ENCODE assay signal across 8 cellular contexts in genomic region chr5:43042176-43042625, GRCh38. TPM values are rescaled to one million over a fixed set of nuclear protein-coding genes. Genes with fewer than 3 reads are reported as not detected.
A peak's percentile ranks its signal among the peaks of the same experiment; 100 is the strongest.
DNase-seq lines count a peak whose midpoint lies in the region; ATAC-seq, FAIRE-seq and TF ChIP-seq lines count a peak whose summit lies in the region.

No MANE protein-coding gene starts in this region.

- TF ChIP-seq POLR2A in H1 (IDR thresholded peaks at IDR 0.05; ENCODE audit: control extremely low read depth in 1 of 2, low read depth in 2 of 2, low read length in 2 of 2) = no peak

- H3K14ac ChIP-seq in H1 (ENCODE audit: insufficient read length) = no peak overlapping the region

- no peaks in the 10 kb centered on the region; the same call in 1 of the 2 replicates for H3K79me1 ChIP-seq in H1 (ENCODE audit: low read depth, low read length)

- H3K23me2 ChIP-seq in H1 (ENCODE audit: low read depth, low read length) = no peaks in the 10 kb centered on the region; the same call in 1 of the 2 replicates

- peaks cover 60 to 93% (median 80%) of the 10 kb centered on the region in 4 experiments for H3K27me3 ChIP-seq in H1 (replicated peaks in 1 of 4; ENCODE audit: control insufficient read depth in 3 of 4, extremely low read depth in 1 of 4, insufficient read depth in 3 of 4, low read length in 3 of 4)

- no peak overlapping the region for H2BK5ac ChIP-seq in H1 (ENCODE audit: low read depth, low read length)

- ATAC-seq in GM18873 (IDR thresholded peaks at IDR 0.05; ENCODE audit: low FRiP score, unreplicated experiment) = peak; percentile 22
- peak; percentile 28 for ATAC-seq in HG03159 (IDR thresholded peaks at IDR 0.05; ENCODE audit: unreplicated experiment)
- peak; percentile 50 for ATAC-seq in mucosa of descending colon

- H3K36me3 Mint-ChIP-seq in activated CD4-positive, alpha-beta memory T cell treated with anti-CD3 and anti-CD28 coated beads, Interleukin-2, amount 10 ng/mL, durations not matched to agents 7 days and 5 days (ENCODE audit: low read depth) = peaks cover 43% of the 10 kb centered on the region

- H3K4me1 Mint-ChIP-seq in activated CD4-positive, alpha-beta memory T cell treated with anti-CD3 and anti-CD28 coated beads, Interleukin-2, amount 10 ng/mL, durations not matched to agents 7 days and 5 days = peaks cover 32% of the 10 kb centered on the region

- no peak overlapping the region for H3K18ac ChIP-seq in H1 (ENCODE audit: extremely low read depth, low read length)

- no peaks in the 10 kb centered on the region for H3K9me3 ChIP-seq in H1 (ENCODE audit: insufficient read depth in 2 of 2, low read depth in 1 of 2, low read length in 1 of 2)
- H3K9me3 ChIP-seq in mucosa of descending colon = no peaks in the 10 kb centered on the region

- H2BK20ac ChIP-seq in H1 (ENCODE audit: low read length) = no peak overlapping the region

- no peak for TF ChIP-seq EP300 in H1 (IDR thresholded peaks at IDR 0.05; ENCODE audit: borderline replicate concordance in 1 of 2, low read depth in 2 of 2, low read length in 2 of 2)

- no peak overlapping the region for H2AK5ac ChIP-seq in H1 (ENCODE audit: low read depth, low read length)

- 0% methylated on average over 39 of the region's 44 CpGs; no CpG with 5 or more reads in 1 of the 2 experiments for WGBS in H1 (ENCODE audit: extremely low coverage in 1 of 2, insufficient coverage in 1 of 2, insufficient read length in 1 of 2, insufficient replicate concordance in 2 of 2, low coverage in 1 of 2, low lambda C conversion rate in 2 of 2, missing lambda C conversion rate in 1 of 2), 2 experiments

- no peak overlapping the region for H3K27ac ChIP-seq in H1 (ENCODE audit: low read depth, low read length)

- H3K36me3 ChIP-seq in H1 (ENCODE audit: control insufficient read depth in 2 of 4, insufficient read depth in 4 of 4, low read length in 3 of 4) = no peaks in the 10 kb centered on the region
- no peaks in the 10 kb centered on the region for H3K36me3 ChIP-seq in mucosa of descending colon (ENCODE audit: low read depth)

- H3K4me2 ChIP-seq in H1 (ENCODE audit: insufficient read depth in 1 of 2, low read depth in 2 of 2, low read length in 2 of 2) = peak overlapping the region; percentile 72 to 84

- no peak overlapping the region for H3K23ac ChIP-seq in H1 (ENCODE audit: insufficient read length)

- H4K91ac ChIP-seq in H1 (replicated peaks; ENCODE audit: insufficient read length, low read length) = no peak overlapping the region

- intact Hi-C loops in mucosa of descending colon (cut with DNase I, micrococcal nuclease) = loop anchor here in 1 of 2 donors (5.0 kb wide), 1 partner anchor 45 kb away; no protein-coding TSS in a partner anchor

- no peak for FAIRE-seq in H1 (lab: Jason Lieb, UNC)

- H3K4me3 Mint-ChIP-seq in activated CD4-positive, alpha-beta memory T cell treated with anti-CD3 and anti-CD28 coated beads, Interleukin-2, amount 10 ng/mL, durations not matched to agents 7 days and 5 days = peak overlapping the region; percentile 97

- H2BK12ac ChIP-seq in H1 (ENCODE audit: low read depth, low read length) = no peak overlapping the region; the same call in 1 of the 2 replicates

- CTCF ChIA-PET in activated CD4-positive, alpha-beta memory T cell treated with anti-CD3 and anti-CD28 coated beads, Interleukin-2, amount 10 ng/mL, durations not matched to agents 7 days and 5 days (lab: Charles Lee) = interaction anchor here (0.6 to 4.4 kb wide), 14 partner anchors 23 to 442 kb away, joined by 3 to 100 read pairs (median 20); partner anchors contain the start of genes HMGCS1, TMEM267 and ZNF131
- CTCF ChIA-PET in H1 (lab: Charles Lee; ENCODE audit: partially characterized antibody) = interaction anchor here (0.6 to 2.8 kb wide), 17 partner anchors 9 to 872 kb away, joined by 3 to 23 read pairs (median 5); no protein-coding TSS in a partner anchor

- H2BK15ac ChIP-seq in H1 (ENCODE audit: low read length) = no peak overlapping the region; the same call in 1 of the 2 replicates

- no peak overlapping the region for H4K8ac ChIP-seq in H1 (ENCODE audit: extremely low read depth, insufficient read depth, low read length)

- no peak for TF ChIP-seq RAD21 in H1 (IDR thresholded peaks at IDR 0.05 in 1 of 2, conservative IDR thresholded peaks at IDR 0.05 in 1 of 2; ENCODE audit: low read depth in 2 of 2, low read length in 2 of 2)

- DNase-seq in AG10803 (ENCODE audit: low read depth) (peak; percentile 78), NCI-H524 (lab: John Stamatoyannopoulos, UW) (peak; percentile 64 to 78), H1 (ENCODE audit: low read depth in 1 of 2, low spot score in 2 of 2) (peak in 1 of 2 experiments; percentile 79), mucosa of descending colon (peak; percentile 71 to 90 (median 81))
- peak; percentile 90 for DNase-seq in activated CD4-positive, alpha-beta memory T cell treated with anti-CD3 and anti-CD28 coated beads, Interleukin-2, amount 10 ng/mL, durations not matched to agents 7 days and 5 days
- peak; percentile 47 for DNase-seq in stimulated activated CD8-positive, alpha-beta memory T cell treated with anti-CD3 and anti-CD28 coated beads, Interleukin-7, amount 100 ng/mL, for 24 hours (ENCODE audit: low read depth)

- H3K79me2 ChIP-seq in H1 (ENCODE audit: control insufficient read depth in 1 of 2, insufficient read depth in 2 of 2, low read length in 2 of 2) = no peaks in the 10 kb centered on the region

- H3K9ac ChIP-seq in H1 (replicated peaks in 1 of 4; ENCODE audit: extremely low read depth in 1 of 4, low read depth in 3 of 4, low read length in 3 of 4) = no peak overlapping the region; a peak in 2 of 7 replicates

- TF ChIP-seq CTCF in AG10803 (conservative IDR thresholded peaks at IDR 0.05; ENCODE audit: low read length) (no peak; the same call in none of the 2 replicates), H1 (IDR thresholded peaks at IDR 0.05; ENCODE audit: control extremely low read depth in 1 of 3, insufficient read depth in 1 of 3, low read depth in 1 of 3, low read length in 3 of 3) (peak in 2 of 3 experiments; percentile 9 to 10; a peak in 1 of 4 replicates), mucosa of descending colon (IDR thresholded peaks at IDR 0.05) (no peak)

- POLR2A ChIA-PET in activated CD4-positive, alpha-beta memory T cell treated with anti-CD3 and anti-CD28 coated beads, Interleukin-2, amount 10 ng/mL, durations not matched to agents 7 days and 5 days (lab: Charles Lee) = interaction anchor here (0.7 to 10.2 kb wide), 28 partner anchors 12 to 1177 kb away, joined by 3 to 753 read pairs (median 8); partner anchors contain the start of genes C5orf34, HMGCS1, TMEM267 and ZNF131
- POLR2A ChIA-PET in H1 (lab: Charles Lee; ENCODE audit: partially characterized antibody) = interaction anchor here (1.1 to 3.2 kb wide), 5 partner anchors 13 to 79 kb away, joined by 3 to 17 read pairs (median 6); partner anchors contain the start of gene ZNF131

- H3K4me3 ChIP-seq in AG10803 (ENCODE audit: low read length) (peak overlapping the region; percentile 82), H1 (ENCODE audit: extremely low read depth in 1 of 4, insufficient read depth in 2 of 4, low read depth in 3 of 4, low read length in 4 of 4) (peak overlapping the region; percentile 25 to 57 (median 40); a peak in 7 of 8 replicates), mucosa of descending colon (peak overlapping the region; percentile 26)

- H3K27me3 Mint-ChIP-seq in activated CD4-positive, alpha-beta memory T cell treated with anti-CD3 and anti-CD28 coated beads, Interleukin-2, amount 10 ng/mL, durations not matched to agents 7 days and 5 days = no peaks in the 10 kb centered on the region

- H4K5ac ChIP-seq in H1 (ENCODE audit: insufficient read length, low read depth, low read length) = no peak overlapping the region

- H2AFZ ChIP-seq in H1 (ENCODE audit: low read length) = no peak overlapping the region

- no peak overlapping the region for H3K56ac ChIP-seq in H1 (replicated peaks; ENCODE audit: insufficient read length, low read depth, low read length)

- H3K9me3 Mint-ChIP-seq in activated CD4-positive, alpha-beta memory T cell treated with anti-CD3 and anti-CD28 coated beads, Interleukin-2, amount 10 ng/mL, durations not matched to agents 7 days and 5 days = no peaks in the 10 kb centered on the region

- peak overlapping the region; percentile 99 for H3K27ac Mint-ChIP-seq in activated CD4-positive, alpha-beta memory T cell treated with anti-CD3 and anti-CD28 coated beads, Interleukin-2, amount 10 ng/mL, durations not matched to agents 7 days and 5 days

- H2BK120ac ChIP-seq in H1 (replicated peaks; ENCODE audit: low read depth, low read length) = no peak overlapping the region

- peaks cover 25 to 45% of the 10 kb centered on the region in 2 experiments for H4K20me1 ChIP-seq in H1 (replicated peaks in 1 of 2; ENCODE audit: control insufficient read depth in 1 of 2, insufficient read depth in 2 of 2, low read length in 2 of 2)

- H3K4ac ChIP-seq in H1 (replicated peaks; ENCODE audit: insufficient read length, low read depth, low read length) = no peak overlapping the region

- H3K4me1 ChIP-seq in H1 (replicated peaks in 1 of 4; ENCODE audit: control insufficient read depth in 3 of 4, insufficient read depth in 4 of 4, low read length in 3 of 4) (peaks cover 10 to 29% (median 14%) of the 10 kb centered on the region in 4 experiments), mucosa of descending colon (ENCODE audit: low read depth) (peaks cover 32% of the 10 kb centered on the region)

TF ChIP-seq in H1, 55 proteins besides CTCF, POLR2A, EP300 and RAD21 (continues in another document):
- TF ChIP-seq KDM5A (IDR thresholded peaks at IDR 0.05; ENCODE audit: low read length) (no peak), CHD1 (IDR thresholded peaks at IDR 0.05; ENCODE audit: low read depth, low read length) (no peak), CTBP2 (IDR thresholded peaks at IDR 0.05; ENCODE audit: borderline replicate concordance, insufficient read depth, insufficient read length, low read length) (peak; percentile 48), TBP (IDR thresholded peaks at IDR 0.05; ENCODE audit: low read depth, low read length) (peak; percentile 34; the same call in 1 of the 2 replicates), FOSL1 (IDR thresholded peaks at IDR 0.05; ENCODE audit: insufficient read depth, low read depth, low read length) (no peak), TCF12 (IDR thresholded peaks at IDR 0.05; ENCODE audit: low read depth, low read length) (no peak)

RNA-seq across cellular contexts. Expression of gene ANXA2R, which starts 2.1 kb away (rescaled TPM):
- 10 to 100 TPM; 25.1 to 28.3 TPM for total RNA-seq in activated CD4-positive, alpha-beta memory T cell treated with anti-CD3 and anti-CD28 coated beads, Interleukin-2, amount 10 ng/mL, durations not matched to agents 7 days and 5 days
- 0.17 and 0.29 TPM in 2 replicates for total RNA-seq in H1 (2021; fragmentation: NEBNext Ultra II Directional; extraction: Animal tissue kit (Norgen Biotek cat#: 25700))
- polyA plus RNA-seq in H1 (2011; rRNA removed) = 0.08 and 0.11 TPM in 2 replicates
- polyA plus RNA-seq in H1 (2011; cell fraction: cytosol; rRNA removed) = 0.14 TPM
- polyA plus RNA-seq in H1 (2011; cell fraction: nucleus; rRNA removed) = 0.30 TPM
- 0.11 TPM in 1 of 4 replicates, not detected in the others for polyA plus RNA-seq in H1 (2012, experiment 1 of 2)
- polyA plus RNA-seq in H1 (2012, experiment 2 of 2) = not detected
- polyA plus RNA-seq in H1 (2013, experiment 1 of 2) = not detected
- 0.04 TPM for polyA plus RNA-seq in H1 (2013, experiment 2 of 2)
- polyA minus RNA-seq in H1 (2011; rRNA and poly(A)+ RNA removed) = 0.56 and 1.2 TPM in 2 replicates
- not detected for polyA minus RNA-seq in H1 (2011; cell fraction: cytosol; rRNA and poly(A)+ RNA removed)
- 1.2 TPM for polyA minus RNA-seq in H1 (2011; cell fraction: nucleus; rRNA and poly(A)+ RNA removed)
- 1 to 10 TPM; 1.3 to 2.3 (median 1.8) TPM for total RNA-seq in mucosa of descending colon

Comparison
In these comparisons a context has a peak if more than half of its experiments do, and no peak if none do; other contexts are left out.
1. H3K4me3 ChIP-seq: peak in every context shown above with its lines; median percentile 82 in AG10803; 40 in H1; 26 in mucosa of descending colon.
2. CTCF ChIP-seq: peak in H1 (2 of 3); none in AG10803 (single experiment) and mucosa of descending colon (single experiment).
3. RNA of gene ANXA2R, which starts 2.1 kb away (total RNA-seq): 25.1 to 28.3 TPM in activated CD4-positive, alpha-beta memory T cell treated with anti-CD3 and anti-CD28 coated beads, Interleukin-2, amount 10 ng/mL, durations not matched to agents 7 days and 5 days; 1.3 to 2.3 TPM in mucosa of descending colon and 0.17 to 0.29 TPM in H1; every median in the first group is over 4 times any median in the second.
4. Peak in every context shown above with its lines, with median percentiles within 50 percentile points of each other: ATAC-seq.